Comparison of ENCODE assay signal across 8 cellular contexts in the genomic region with DNA sequence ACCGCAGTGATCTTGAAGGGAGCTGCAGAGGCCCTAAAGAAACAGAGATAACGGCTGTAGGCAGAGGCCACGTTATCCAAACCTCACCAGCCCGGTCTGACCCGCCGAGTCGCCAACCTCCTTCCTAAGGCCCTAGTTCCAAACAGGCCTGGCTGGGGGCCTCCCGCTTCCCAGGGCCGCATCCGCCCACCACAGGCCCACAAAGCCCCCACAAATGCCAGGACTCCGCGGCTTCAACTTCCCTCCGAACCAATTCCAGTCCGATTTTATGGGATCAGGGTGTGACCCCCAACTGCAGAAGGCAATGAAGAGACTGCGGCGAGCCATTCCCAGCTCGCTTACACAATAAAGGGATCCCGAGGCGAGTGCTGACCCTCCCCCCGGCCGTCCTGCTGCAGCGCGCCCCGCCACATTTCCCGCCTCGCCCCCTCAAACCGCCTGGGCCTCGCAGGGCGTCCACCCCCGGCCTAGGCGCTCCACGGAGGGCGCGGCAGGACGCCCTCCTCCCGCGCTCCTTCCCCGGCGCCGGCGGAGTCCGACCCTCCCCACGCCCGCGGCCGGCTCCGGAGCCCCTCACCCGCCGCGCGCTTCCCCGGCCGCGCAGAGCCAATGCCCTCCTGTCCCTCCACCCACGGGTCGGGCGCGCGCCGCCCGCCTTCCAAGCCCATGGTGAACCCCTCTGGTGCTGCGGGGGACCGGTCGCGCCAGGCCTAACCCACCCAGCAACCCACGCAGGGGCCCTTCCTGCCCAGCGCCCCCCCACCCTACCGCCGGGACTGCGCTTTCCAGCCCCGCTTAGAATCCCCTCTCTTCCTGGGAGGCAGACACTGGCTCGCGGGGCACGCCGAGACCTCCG. TPM values are rescaled to one million over a fixed set of nuclear protein-coding genes. Genes with fewer than 3 reads are reported as not detected.
A peak's percentile ranks its signal among the peaks of the same experiment; 100 is the strongest.
DNase-seq lines count a peak whose midpoint lies in the region; ATAC-seq and TF ChIP-seq lines count a peak whose summit lies in the region.

No MANE protein-coding gene starts in this region.

- TF ChIP-seq CTCF in epithelial cell of esophagus (IDR thresholded peaks at IDR 0.05; ENCODE audit: insufficient read depth, low read depth, low read length, missing control alignments) (no peak), mucosa of descending colon (IDR thresholded peaks at IDR 0.05) (no peak), upper lobe of right lung (IDR thresholded peaks at IDR 0.05) (no peak)

- H3K4me3 ChIP-seq in HUES48 (ENCODE audit: low read depth, low read length) = peak overlapping the region; percentile 99
- H3K4me3 ChIP-seq in epithelial cell of esophagus (ENCODE audit: low read length) = peak overlapping the region; percentile 91
- H3K4me3 ChIP-seq in mucosa of descending colon = peak overlapping the region; percentile 32
- H3K4me3 ChIP-seq in upper lobe of right lung = peak overlapping the region; percentile 84

- peaks cover 28% of the 10 kb centered on the region for H3K4me1 ChIP-seq in HUES48 (ENCODE audit: control insufficient read depth, insufficient read depth, low read length)
- peaks cover 6% of the 10 kb centered on the region for H3K4me1 ChIP-seq in mucosa of descending colon (ENCODE audit: low read depth)
- peaks cover 5% of the 10 kb centered on the region for H3K4me1 ChIP-seq in upper lobe of right lung

- ATAC-seq in mucosa of descending colon (no peak), upper lobe of right lung (no peak)

- intact Hi-C loops in mucosa of descending colon (cut with DNase I, micrococcal nuclease) = no loop called here
- intact Hi-C loops in upper lobe of right lung (cut with DNase I) = no loop called here

- H3K27me3 ChIP-seq in HUES48 (ENCODE audit: control insufficient read depth, insufficient read depth, low read length) = no peaks in the 10 kb centered on the region
- peaks cover 11% of the 10 kb centered on the region for H3K27me3 ChIP-seq in upper lobe of right lung

- H3K9ac ChIP-seq in HUES48 (ENCODE audit: low read depth, low read length) = peak overlapping the region; percentile 89

- DNase-seq in AG20443 (ENCODE audit: low spot score) (peak; percentile 59), epithelial cell of esophagus (ENCODE audit: low read depth) (peak; percentile 34), mucosa of descending colon (peak; percentile 12 to 52 (median 45)), upper lobe of right lung (peak; percentile 68), pons (ENCODE audit: low spot score) (no peak), COR-L47 (lab: John Stamatoyannopoulos, UW) (no peak)
- DNase-seq in activated CD4-positive, alpha-beta T cell treated with anti-CD3 and anti-CD28 coated beads, Interleukin-2, amount 50 U/mL, for 48 hours = peak; percentile 12 to 29

- H3K36me3 ChIP-seq in HUES48 (ENCODE audit: control insufficient read depth, insufficient read depth, low read length) = 0 out of 2 replicates have a peak, but pooled peaks cover 2% of the 10 kb centered on the region
- H3K36me3 ChIP-seq in mucosa of descending colon (ENCODE audit: low read depth) = no peaks in the 10 kb centered on the region
- H3K36me3 ChIP-seq in upper lobe of right lung = no peaks in the 10 kb centered on the region

- no peaks in the 10 kb centered on the region for H3K9me3 ChIP-seq in HUES48 (ENCODE audit: control insufficient read depth, insufficient read depth, low read length)
- H3K9me3 ChIP-seq in mucosa of descending colon = no peaks in the 10 kb centered on the region
- no peaks in the 10 kb centered on the region for H3K9me3 ChIP-seq in upper lobe of right lung

- H3K27ac ChIP-seq in HUES48 (ENCODE audit: low read depth, low read length) (peak overlapping the region; percentile 94), upper lobe of right lung (peak overlapping the region; percentile 81)

RNA-seq across cellular contexts. Expression of gene MYH10, which starts 0.9 kb away (rescaled TPM):
- total RNA-seq in mucosa of descending colon = 10 to 100 TPM in 2 of 3 donors, 1 to 10 TPM in 1; 4.3 to 23.8 (median 10.1) TPM
- 205 TPM for total RNA-seq in upper lobe of right lung

Comparison
In these comparisons a context has a peak if more than half of its experiments do, and no peak if none do; other contexts are left out.
1. DNase-seq: peak in AG20443 (single experiment), activated CD4-positive, alpha-beta T cell treated with anti-CD3 and anti-CD28 coated beads, Interleukin-2, amount 50 U/mL, for 48 hours (2 of 2), epithelial cell of esophagus (single experiment), mucosa of descending colon (3 of 3) and upper lobe of right lung (single experiment); none in pons (single experiment) and COR-L47 (single experiment).
2. H3K4me3 ChIP-seq: peak in every context shown above with its lines; median percentile 99 in HUES48; 91 in epithelial cell of esophagus; 84 in upper lobe of right lung; 32 in mucosa of descending colon.